23 cellular contexts compared by ENCODE assay signal in the genomic region with DNA sequence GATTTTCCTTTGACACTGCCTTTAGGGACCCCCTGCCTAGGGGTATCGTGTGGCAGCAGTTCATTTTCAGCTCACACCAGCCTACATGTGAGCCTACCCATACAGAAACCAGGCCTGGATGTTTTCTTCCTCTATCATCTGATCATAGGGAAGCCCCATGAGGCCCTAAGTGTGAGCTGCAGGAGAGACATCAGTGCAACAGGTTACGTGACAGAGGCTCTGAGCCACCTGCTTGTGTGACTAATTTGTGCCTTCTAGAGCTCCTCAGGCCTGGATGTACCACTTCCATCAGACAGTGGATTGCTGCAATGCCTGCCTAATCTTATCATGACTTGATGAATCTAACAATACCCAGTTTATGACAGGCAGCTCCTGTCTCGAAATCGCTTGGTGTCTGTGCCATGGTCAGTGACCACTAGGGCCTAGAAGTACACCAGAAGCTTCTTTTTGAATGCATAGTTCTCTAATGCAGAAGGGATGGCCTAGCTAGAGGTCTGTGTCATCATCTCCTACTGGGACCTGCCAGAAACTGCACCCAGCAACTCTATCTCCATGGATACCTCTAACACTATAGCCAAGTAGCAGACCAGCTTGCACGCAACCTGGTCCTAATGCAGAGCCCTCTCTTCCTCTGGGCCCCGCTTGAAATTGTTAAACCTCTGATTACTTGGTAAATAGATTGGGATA.
"Had no signal": no experiment of that assay in that cellular context is flagged by ENCODE, and none has a peak within 500 bp of the region (broad histone marks: within the 10 kb centered on the region; RNA-seq: fewer than 3 reads in every experiment).

No MANE protein-coding gene starts in this region.

- H3K27me3 ChIP-seq: breast epithelium, foreskin keratinocyte, right lobe of liver, thyroid gland, upper lobe of left lung, vagina had no signal

- H3K4me3 ChIP-seq: breast epithelium, heart left ventricle, right lobe of liver, stomach, thyroid gland, upper lobe of left lung, vagina had no signal

- H3K27ac ChIP-seq: breast epithelium, foreskin keratinocyte, heart left ventricle, right lobe of liver, stomach, thyroid gland, upper lobe of left lung, vagina had no signal

- H3K4me1 ChIP-seq: breast epithelium, heart left ventricle, right lobe of liver, stomach, upper lobe of left lung, vagina had no signal

- H3K27ac Mint-ChIP-seq: activated naive CD4-positive, alpha-beta T cell treated with anti-CD3 and anti-CD28 coated beads, Interleukin-2, amount 50 U/mL, for 72 hours; activated T-cell treated with anti-CD3 and anti-CD28 coated beads, Interleukin-2, amount 50 U/mL, for 24 hours; endodermal cell; nephron; stimulated activated effector memory CD8-positive, alpha-beta T cell treated with anti-CD3 and anti-CD28 coated beads, Interleukin-12 subunit alpha, Interleukin-12 subunit beta, amount 100 ng/mL, for 72 hours had no signal

- H3K9me3 Mint-ChIP-seq: activated naive CD4-positive, alpha-beta T cell treated with anti-CD3 and anti-CD28 coated beads, Interleukin-2, amount 50 U/mL, for 72 hours; activated T-cell treated with anti-CD3 and anti-CD28 coated beads, Interleukin-2, amount 50 U/mL, for 24 hours; endodermal cell; nephron; stimulated activated effector memory CD8-positive, alpha-beta T cell treated with anti-CD3 and anti-CD28 coated beads, Interleukin-12 subunit alpha, Interleukin-12 subunit beta, amount 100 ng/mL, for 72 hours had no signal

- H3K9me3 ChIP-seq: breast epithelium, heart left ventricle, right lobe of liver, stomach, thyroid gland, upper lobe of left lung, vagina had no signal

- H3K4me3 Mint-ChIP-seq: activated T-cell treated with anti-CD3 and anti-CD28 coated beads, Interleukin-2, amount 50 U/mL, for 24 hours; endodermal cell; nephron; stimulated activated effector memory CD8-positive, alpha-beta T cell treated with anti-CD3 and anti-CD28 coated beads, Interleukin-12 subunit alpha, Interleukin-12 subunit beta, amount 100 ng/mL, for 72 hours had no signal

- DNase-seq: activated CD4-positive, alpha-beta T cell treated with anti-CD3 and anti-CD28 coated beads for 48 hours; activated CD4-positive, alpha-beta T cell treated with anti-CD3 and anti-CD28 coated beads, Interleukin-2, amount 50 U/mL, for 48 hours; activated CD4-positive, CD25-positive, alpha-beta regulatory T cell; activated CD8-positive, alpha-beta memory T cell treated with anti-CD3 and anti-CD28 coated beads, Interleukin-2, amount 50 U/mL, for 48 hours; activated naive CD4-positive, alpha-beta T cell; activated T-cell treated with anti-CD3 and anti-CD28 coated beads, Interleukin-2, amount 50 U/mL, for 24 hours; central memory CD4-positive, alpha-beta T cell; endodermal cell; foreskin keratinocyte; heart left ventricle; left ventricle myocardium superior; right lobe of liver; stimulated activated CD4-positive, alpha-beta T cell treated with anti-CD3 and anti-CD28 coated beads, Interleukin-12 subunit alpha, Interleukin-12 subunit beta, amount 100 ng/mL, for 4 hours; stimulated activated CD4-positive, alpha-beta T cell treated with anti-CD3 and anti-CD28 coated beads, Interleukin-4, amount 100 ng/mL, for 1 hour; stomach; thyroid gland; upper lobe of left lung had no signal

- H3K36me3 ChIP-seq: breast epithelium, heart left ventricle, right lobe of liver, stomach, thyroid gland, upper lobe of left lung, vagina had no signal

- H3K36me3 Mint-ChIP-seq: activated naive CD4-positive, alpha-beta T cell treated with anti-CD3 and anti-CD28 coated beads, Interleukin-2, amount 50 U/mL, for 72 hours; stimulated activated effector memory CD8-positive, alpha-beta T cell treated with anti-CD3 and anti-CD28 coated beads, Interleukin-12 subunit alpha, Interleukin-12 subunit beta, amount 100 ng/mL, for 72 hours had no signal

- ATAC-seq: esophagus mucosa; foreskin keratinocyte; heart left ventricle; left ventricle myocardium superior; right lobe of liver; stimulated activated effector memory CD8-positive, alpha-beta T cell treated with anti-CD3 and anti-CD28 coated beads, Interleukin-12 subunit alpha, Interleukin-12 subunit beta, amount 100 ng/mL, for 72 hours had no signal
